In genomic region chr2:233829193-233830110, GRCh38 we compare ENCODE assay signal across 32 cellular contexts. TPM values are rescaled to one million over a fixed set of nuclear protein-coding genes. Genes with fewer than 3 reads are reported as not detected.
DNase-seq lines count a peak whose midpoint lies in the region; ATAC-seq, FAIRE-seq and TF ChIP-seq lines count a peak whose summit lies in the region.
"Had no signal": no experiment of that assay in that cellular context is flagged by ENCODE, and none has a peak within 500 bp of the region (broad histone marks: within the 10 kb centered on the region; RNA-seq: fewer than 3 reads in every experiment).

No MANE protein-coding gene starts in this region.

- H3K27me3 ChIP-seq in Karpas-422 (ENCODE audit: low read length) (no peaks in the 10 kb centered on the region), keratinocyte (ENCODE audit: control insufficient read depth, extremely low read depth, insufficient read depth, low read length) (no peaks in the 10 kb centered on the region), stomach (peaks cover 0 to 6% (median 0%) of the 10 kb centered on the region in 3 donors), gastroesophageal sphincter (no peaks in the 10 kb centered on the region)

- H2AFZ ChIP-seq in Karpas-422 (ENCODE audit: low read length): no peak overlapping the region
- H2AFZ ChIP-seq in keratinocyte (ENCODE audit: control insufficient read depth, low read length): no peak overlapping the region

- no peaks in the 10 kb centered on the region for H3K9me1 ChIP-seq in keratinocyte (ENCODE audit: control insufficient read depth, extremely low read depth, insufficient read depth, low read length)

- H3K36me3 ChIP-seq in Karpas-422 (ENCODE audit: insufficient read depth, low read length): no peaks in the 10 kb centered on the region
- no peaks in the 10 kb centered on the region for H3K36me3 ChIP-seq in keratinocyte (ENCODE audit: control insufficient read depth in 2 of 2, extremely low read depth in 1 of 2, insufficient read depth in 2 of 2, low read length in 2 of 2)
- no peaks in the 10 kb centered on the region for H3K36me3 ChIP-seq in stomach
- no peaks in the 10 kb centered on the region for H3K36me3 ChIP-seq in gastroesophageal sphincter
- H3K36me3 ChIP-seq: prostate gland had no signal

- peak overlapping the region; percentile 3; the same call in 1 of the 2 replicates for H3K9ac ChIP-seq in Karpas-422 (ENCODE audit: low read length)
- H3K9ac ChIP-seq in keratinocyte (ENCODE audit: control insufficient read depth, extremely low read depth, insufficient read depth, low read length): no peak overlapping the region
- H3K9ac ChIP-seq: SK-N-SH had no signal

- DNase-seq in activated CD8-positive, alpha-beta memory T cell treated with anti-CD3 and anti-CD28 coated beads for 24 hours: peak; percentile 13
- DNase-seq in activated CD8-positive, alpha-beta memory T cell treated with anti-CD3 and anti-CD28 coated beads, Interleukin-2, amount 50 U/mL, for 4 hours: no peak
- no peak for DNase-seq in Karpas-422
- DNase-seq in keratinocyte (ENCODE audit: low read depth, low spot score): no peak
- DNase-seq in stomach: peak; percentile 15
- DNase-seq in NCI-H1105 treated with DMSO at 0.1 percent for 48 hours (lab: John Stamatoyannopoulos, UW): no peak
- no peak for DNase-seq in dermis blood vessel endothelial cell
- DNase-seq: activated CD4-positive, alpha-beta T cell treated with anti-CD3 and anti-CD28 coated beads for 1 hour; AML-193; amygdala; CD4-positive, alpha-beta memory T cell; GF-D8; hippocampal formation; left colon; mammary epithelial cell; NCI-H1436; NCI-H2081 treated with DMSO at 0.1 percent for 48 hours; NCI-H345; NCI-H69; PC-3; SK-N-SH; stimulated activated CD4-positive, alpha-beta T cell treated with anti-CD3 and anti-CD28 coated beads, Interleukin-15, amount 100 ng/mL, for 24 hours; stimulated activated CD4-positive, alpha-beta T cell treated with anti-CD3 and anti-CD28 coated beads, Interleukin-4, amount 100 ng/mL, for 4 hours; substantia nigra had no signal

- no peak overlapping the region for H3K4me3 ChIP-seq in Karpas-422 (ENCODE audit: low read length)
- H3K4me3 ChIP-seq in keratinocyte (ENCODE audit: control insufficient read depth in 2 of 3, extremely low read depth in 1 of 3, insufficient read depth in 2 of 3, low read depth in 1 of 3, low read length in 3 of 3): no peak overlapping the region
- no peak overlapping the region for H3K4me3 ChIP-seq in stomach
- H3K4me3 ChIP-seq in gastroesophageal sphincter: no peak overlapping the region
- H3K4me3 ChIP-seq: prostate gland had no signal

- TF ChIP-seq CTCF in keratinocyte (optimal IDR thresholded peaks at IDR 0.05 in 1 of 3, IDR thresholded peaks at IDR 0.05 in 1 of 3, conservative IDR thresholded peaks at IDR 0.05 in 1 of 3; ENCODE audit: extremely low read depth in 1 of 3, insufficient read depth in 2 of 3, low read length in 3 of 3) (no peak), stomach (IDR thresholded peaks at IDR 0.05) (no peak), gastroesophageal sphincter (IDR thresholded peaks at IDR 0.05) (no peak)

- 80 to 89% (median 88%) methylated on average over 15 of the region's 15 CpGs for WGBS in stomach, 5 donors
- 81 to 97% methylated on average over 4 to 9 of the region's 15 CpGs for WGBS in gastroesophageal sphincter (ENCODE audit: low coverage in 1 of 2), 2 donors

- no peak for ATAC-seq in gastroesophageal sphincter
- ATAC-seq: left colon; PC-3; Right ventricle myocardium inferior; stimulated activated effector memory CD8-positive, alpha-beta T cell treated with anti-CD3 and anti-CD28 coated beads, Interleukin-12 subunit alpha, Interleukin-12 subunit beta, amount 100 ng/mL, for 72 hours had no signal

- H3K9me3 ChIP-seq in Karpas-422 (ENCODE audit: low read length): no peaks in the 10 kb centered on the region
- no peaks in the 10 kb centered on the region for H3K9me3 ChIP-seq in keratinocyte (ENCODE audit: control insufficient read depth, low read depth, low read length)
- peaks cover 0 to 8% (median 0%) of the 10 kb centered on the region in 4 donors for H3K9me3 ChIP-seq in stomach
- H3K9me3 ChIP-seq in gastroesophageal sphincter: peaks cover 0 to 6% (median 0%) of the 10 kb centered on the region in 3 donors
- H3K9me3 ChIP-seq: prostate gland, SK-N-SH had no signal

- H3K4me2 ChIP-seq in Karpas-422 (ENCODE audit: low read depth, low read length, poor library complexity, severe bottlenecking) (no peak overlapping the region), keratinocyte (ENCODE audit: control insufficient read depth, extremely low read depth, insufficient read depth, low read depth, low read length) (peak overlapping the region; percentile 22)
- H3K4me2 ChIP-seq: SK-N-SH had no signal

- FAIRE-seq in keratinocyte (lab: Jason Lieb, UNC): no peak
- FAIRE-seq: D721Med had no signal

- dilution Hi-C loops in keratinocyte (cut with MboI; ENCODE audit: extremely low pct_ligation_motif_present, low sequenced_read_pairs): no loop called here

- no peaks in the 10 kb centered on the region for H4K20me1 ChIP-seq in Karpas-422 (ENCODE audit: insufficient read depth, low read depth, low read length)
- no peaks in the 10 kb centered on the region for H4K20me1 ChIP-seq in keratinocyte (ENCODE audit: control insufficient read depth, extremely low read depth, insufficient read depth, low read length)

- no peak for TF ChIP-seq POLR2A in stomach (IDR thresholded peaks at IDR 0.05)
- TF ChIP-seq POLR2A in gastroesophageal sphincter (IDR thresholded peaks at IDR 0.05): no peak

- H3K4me1 ChIP-seq in Karpas-422 (ENCODE audit: low read length) (peaks cover 74% of the 10 kb centered on the region), keratinocyte (ENCODE audit: control insufficient read depth, extremely low read depth, insufficient read depth, low read length) (peaks cover 16% of the 10 kb centered on the region), stomach (peaks cover 0 to 6% (median 2%) of the 10 kb centered on the region in 4 donors), gastroesophageal sphincter (peaks cover 0 to 9% (median 0%) of the 10 kb centered on the region in 3 donors)
- H3K4me1 ChIP-seq: prostate gland had no signal

- no peak overlapping the region for H3K27ac ChIP-seq in Karpas-422 (ENCODE audit: low read length)
- no peak overlapping the region for H3K27ac ChIP-seq in keratinocyte (ENCODE audit: control insufficient read depth, insufficient read depth, low read length)
- H3K27ac ChIP-seq in stomach: no peak overlapping the region
- no peak overlapping the region for H3K27ac ChIP-seq in gastroesophageal sphincter
- H3K27ac ChIP-seq: prostate gland had no signal

- TF ChIP-seq EP300 in stomach (IDR thresholded peaks at IDR 0.05): no peak
- TF ChIP-seq EP300 in gastroesophageal sphincter (IDR thresholded peaks at IDR 0.05): no peak

- no peaks in the 10 kb centered on the region for H3K9me2 ChIP-seq in Karpas-422 (replicated peaks; ENCODE audit: insufficient read depth, low read length)
- H3K9me2 ChIP-seq: SK-N-SH had no signal

- H3K79me2 ChIP-seq in Karpas-422 (ENCODE audit: low read length) (no peaks in the 10 kb centered on the region), keratinocyte (ENCODE audit: control insufficient read depth, insufficient read depth, low read length) (no peaks in the 10 kb centered on the region)

- intact Hi-C loops in stomach (cut with DNase I; ENCODE audit: low total_unique reads): no loop called here

RNA-seq across cellular contexts. Expression of gene HJURP, which starts 24.9 kb away (rescaled TPM):
- total RNA-seq in Karpas-422 (2014; rRNA removed; shearing (Covaris generic); ENCODE audit: low replicate concordance): 16.5 and 29.0 TPM in 2 replicates
- polyA plus RNA-seq in keratinocyte (4.9 to 20.2 TPM (median 14.6 TPM) in 3 replicates), stomach (1 to 10 TPM; 1.2 to 6.6 (median 2.7) TPM)
- polyA plus RNA-seq in keratinocyte (2011; ENCODE audit: low read depth): not detected
- polyA plus RNA-seq in keratinocyte (2011; cell fraction: cytosol; rRNA removed): 3.1 and 4.6 TPM in 2 replicates
- 8.8 and 11.1 TPM in 2 replicates for polyA plus RNA-seq in keratinocyte (2011; cell fraction: nucleus; rRNA removed)
- polyA plus RNA-seq in keratinocyte (2012; ENCODE audit: low replicate concordance): 10.4 TPM in 1 of 2 replicates, not detected in the other
- polyA minus RNA-seq in keratinocyte: 8.0 to 40.6 TPM (median 18.4 TPM) in 3 replicates
- polyA minus RNA-seq in keratinocyte (2011; cell fraction: cytosol; rRNA and poly(A)+ RNA removed): 3.1 TPM
- polyA minus RNA-seq in keratinocyte (2011; cell fraction: nucleus; rRNA and poly(A)+ RNA removed): 1.5 and 5.7 TPM in 2 replicates
- total RNA-seq in stomach (10 to 100 TPM in 1 of 5 donors, 1 to 10 TPM in 4; 2.0 to 28.3 (median 3.3) TPM), gastroesophageal sphincter (1 to 10 TPM in 2 of 4 donors, under 1 TPM in 1, not detected in 1; 0.15 to 3.1 (median 2.5) TPM), dermis blood vessel endothelial cell (10.4 and 19.8 TPM in 2 replicates)
- polyA plus RNA-seq: CD4-positive, alpha-beta memory T cell had no signal

RNA-seq across cellular contexts. Expression of gene MROH2A, which starts 51.3 kb away (rescaled TPM):
- total RNA-seq in Karpas-422 (2014; rRNA removed; shearing (Covaris generic); ENCODE audit: low replicate concordance): 1.9 and 2.6 TPM in 2 replicates
- 0.17 to 0.37 TPM (median 0.33 TPM) in 3 replicates for polyA plus RNA-seq in keratinocyte
- polyA plus RNA-seq in keratinocyte (2011; ENCODE audit: low read depth): not detected
- polyA plus RNA-seq in keratinocyte (2011; cell fraction: cytosol; rRNA removed): 0.08 and 0.09 TPM in 2 replicates
- 0.19 TPM in 1 of 2 replicates, not detected in the other for polyA plus RNA-seq in keratinocyte (2011; cell fraction: nucleus; rRNA removed)
- 0.13 TPM in 1 of 2 replicates, not detected in the other for polyA plus RNA-seq in keratinocyte (2012; ENCODE audit: low replicate concordance)
- 0.19 TPM in 1 of 3 replicates, not detected in the others for polyA minus RNA-seq in keratinocyte
- polyA minus RNA-seq in keratinocyte (2011; cell fraction: cytosol; rRNA and poly(A)+ RNA removed): not detected
- polyA minus RNA-seq in keratinocyte (2011; cell fraction: nucleus; rRNA and poly(A)+ RNA removed): 1.2 TPM in 1 of 2 replicates, not detected in the other
- 1 to 10 TPM in 1 of 5 donors, not detected in 4; 4.0 TPM for total RNA-seq in stomach
- polyA plus RNA-seq in stomach: 1 to 10 TPM in 2 of 3 donors, not detected in 1; 1.1 to 1.4 TPM
- total RNA-seq in gastroesophageal sphincter: not detected
- total RNA-seq in dermis blood vessel endothelial cell: not detected in 2 replicates
- total RNA-seq: activated naive CD4-positive, alpha-beta T cell treated with anti-CD3 and anti-CD28 coated beads, Interleukin-2, amount 50 U/mL, for 72 hours; CD4-positive, alpha-beta memory T cell; LHCN-M2; PC-3; Right ventricle myocardium inferior; T-helper 1 cell treated with Interleukin-12 subunit alpha and Interleukin-12 subunit beta and Interleukin-4 antibody, amounts not matched to agents 30 ng/mL and 1 ng/mL, for 36 hours had no signal
- polyA plus RNA-seq: CD4-positive, alpha-beta memory T cell had no signal

Comparison
In these comparisons a context has a peak if more than half of its experiments do, and no peak if none do; other contexts are left out.
1. DNase-seq: peak in activated CD8-positive, alpha-beta memory T cell treated with anti-CD3 and anti-CD28 coated beads for 24 hours (single experiment) and stomach (single experiment); none in activated CD8-positive, alpha-beta memory T cell treated with anti-CD3 and anti-CD28 coated beads, Interleukin-2, amount 50 U/mL, for 4 hours (single experiment), Karpas-422 (single experiment), keratinocyte (single experiment), NCI-H1105 treated with DMSO at 0.1 percent for 48 hours (single experiment) and dermis blood vessel endothelial cell (single experiment).